Comparison of ENCODE assay signal across 25 cellular contexts in genomic region chr9:95455714-95456113, GRCh38.
DNase-seq lines count a peak whose midpoint lies in the region; ATAC-seq, FAIRE-seq and TF ChIP-seq lines count a peak whose summit lies in the region.
"Had no signal": no experiment of that assay in that cellular context is flagged by ENCODE, and none has a peak within 500 bp of the region (broad histone marks: within the 10 kb centered on the region; RNA-seq: fewer than 3 reads in every experiment).

No MANE protein-coding gene starts in this region.

- H2BK120ac ChIP-seq in IMR-90 (ENCODE audit: low read depth, low read length) = no peak overlapping the region
- no peak overlapping the region for H2BK120ac ChIP-seq in neuronal stem cell (ENCODE audit: low read depth, low read length)

- H4K5ac ChIP-seq in IMR-90 (ENCODE audit: low read depth, low read length) = no peak overlapping the region

- FAIRE-seq in pancreas (lab: Jason Lieb, UNC) = no peak
- FAIRE-seq: A549, D721Med, GM12891, GM18507 had no signal

- dilution Hi-C loops in IMR-90 (cut with HindIII; ENCODE audit: low sequenced_read_pairs, unreplicated experiment) = no loop called here

- CTCF ChIA-PET in IMR-90 (lab: Yijun Ruan, JAX) = no interaction called here

- DNase-seq in IMR-90 (no peak), islet precursor cell (peak; percentile 31), neuronal stem cell (ENCODE audit: low spot score) (no peak), NCI-H2107 (lab: John Stamatoyannopoulos, UW) (no peak), pancreas (no peak), HuH-7.5 (ENCODE audit: low spot score) (no peak)
- DNase-seq: 8988T; ACHN; AML-193; BE2C; CD4-positive, alpha-beta T cell; CD8-positive, alpha-beta memory T cell; DMS 273 treated with DMSO at 0.1 percent for 48 hours; DMS53; DMS79 treated with DMSO at 0.1 percent for 48 hours; GF-D8; H9; HFFc6 had no signal

- H3K14ac ChIP-seq in IMR-90 (replicated peaks; ENCODE audit: low read depth, low read length) (no peak overlapping the region), neuronal stem cell (ENCODE audit: low read length) (no peak overlapping the region)

- H3K4me3 ChIP-seq in IMR-90 (ENCODE audit: insufficient read depth, low read depth, low read length) (no peak overlapping the region), neuronal stem cell (ENCODE audit: low read length in 2 of 2) (no peak overlapping the region), pancreas (no peak overlapping the region)
- H3K4me3 ChIP-seq: A549; BLaER1 treated with 17β-estradiol and CSF1 and Interleukin-3, amounts not matched to agents 10 nM and 100 nM; GM23338 had no signal

- no TSS peak for BruUV-seq in IMR-90 (replicated peaks; lab: Mats Ljungman, UMichigan)

- H3K56ac ChIP-seq in IMR-90 (ENCODE audit: extremely low read depth, insufficient read depth, low read length) = no peak overlapping the region

- no peak overlapping the region for H2BK12ac ChIP-seq in neuronal stem cell (ENCODE audit: low read length)

- TF ChIP-seq CTCF in IMR-90 (conservative IDR thresholded peaks at IDR 0.05; ENCODE audit: low read depth, low read length) (no peak), pancreas (IDR thresholded peaks at IDR 0.05) (no peak)

- POLR2A ChIA-PET in IMR-90 (lab: Charles Lee; ENCODE audit: unreplicated experiment) = no interaction called here

- 83% methylated on average over 4 of the region's 9 CpGs; no CpG with 5 or more reads in 1 of the 2 experiments for WGBS in IMR-90 (ENCODE audit: extremely low coverage in 2 of 2, insufficient read length in 1 of 2), 2 experiments
- WGBS in neuronal stem cell (ENCODE audit: extremely low coverage in 2 of 2, insufficient read length in 2 of 2, insufficient replicate concordance in 1 of 2), 2 donors = no CpG with 5 or more reads among the region's 9 CpGs
- WGBS in pancreas, 2 donors = 91 to 93% methylated on average over 9 of the region's 9 CpGs

- H3K9me3 ChIP-seq in IMR-90 (ENCODE audit: control insufficient read depth, insufficient read depth, low read length) (no peaks in the 10 kb centered on the region), neuronal stem cell (replicated peaks in 1 of 2; ENCODE audit: control insufficient read depth in 2 of 2, insufficient read depth in 1 of 2, low read depth in 1 of 2, low read length in 2 of 2) (peaks cover 0 to 2% of the 10 kb centered on the region in 2 donors), pancreas (no peaks in the 10 kb centered on the region)
- H3K9me3 ChIP-seq: A549; BE2C; BLaER1 treated with 17β-estradiol and CSF1 and Interleukin-3, amounts not matched to agents 10 nM and 100 nM had no signal

- H3K79me1 ChIP-seq in IMR-90 (ENCODE audit: low read depth in 1 of 2, low read length in 2 of 2) (peaks cover 0 to 8% of the 10 kb centered on the region in 2 experiments; a peak in 1 of 4 replicates), neuronal stem cell (ENCODE audit: low read depth, low read length) (peaks cover 3% of the 10 kb centered on the region)

- H2AK9ac ChIP-seq in IMR-90 (replicated peaks; ENCODE audit: low read depth, low read length, poor library complexity) = no peak overlapping the region

- 0 out of 2 replicates have a peak overlapping the region, but pooled peaks have one; percentile 14 for H4K91ac ChIP-seq in IMR-90 (ENCODE audit: insufficient read depth, low read depth, low read length)
- H4K91ac ChIP-seq in neuronal stem cell (ENCODE audit: low read depth, low read length, poor library complexity) = no peak overlapping the region

- H2AFZ ChIP-seq in IMR-90 (replicated peaks; ENCODE audit: low read length, poor library complexity) = no peak overlapping the region
- H2AFZ ChIP-seq in neuronal stem cell (ENCODE audit: low read length) = no peak overlapping the region
- H2AFZ ChIP-seq: GM23338 had no signal

- H2BK5ac ChIP-seq in IMR-90 (ENCODE audit: low read depth, low read length, poor library complexity, severe bottlenecking) (no peak overlapping the region), neuronal stem cell (ENCODE audit: low read length) (no peak overlapping the region)

- H3K4me2 ChIP-seq in IMR-90 (ENCODE audit: low read depth, low read length) (no peak overlapping the region), neuronal stem cell (ENCODE audit: insufficient read depth, low read length, poor library complexity, severe bottlenecking) (no peak overlapping the region)
- H3K4me2 ChIP-seq: A549; BLaER1 treated with 17β-estradiol and CSF1 and Interleukin-3, amounts not matched to agents 10 nM and 100 nM; GM23338 had no signal

- peaks cover 21% of the 10 kb centered on the region for H3K9me1 ChIP-seq in IMR-90 (ENCODE audit: insufficient read depth, low read length)

- H2BK15ac ChIP-seq in IMR-90 (ENCODE audit: low read depth, low read length) (no peak overlapping the region), neuronal stem cell (ENCODE audit: low read length) (no peak overlapping the region)

- H3K9ac ChIP-seq in IMR-90 (ENCODE audit: low read depth, low read length) (no peak overlapping the region), neuronal stem cell (ENCODE audit: low read depth, low read length, poor library complexity) (no peak overlapping the region)
- H3K9ac ChIP-seq: BLaER1 treated with 17β-estradiol and CSF1 and Interleukin-3, amounts not matched to agents 10 nM and 100 nM had no signal

- H2AK5ac ChIP-seq in IMR-90 (ENCODE audit: low read depth, low read length) = no peak overlapping the region
- no peak overlapping the region for H2AK5ac ChIP-seq in neuronal stem cell (ENCODE audit: low read depth, low read length)

- H3K27ac ChIP-seq in IMR-90 (ENCODE audit: insufficient read depth, low read length) (no peak overlapping the region), neuronal stem cell (replicated peaks; ENCODE audit: low read length) (no peak overlapping the region), pancreas (no peak overlapping the region)
- H3K27ac ChIP-seq: A549; BLaER1 treated with 17β-estradiol and CSF1 and Interleukin-3, amounts not matched to agents 10 nM and 100 nM had no signal

- no peak overlapping the region for H2BK20ac ChIP-seq in IMR-90 (ENCODE audit: low read depth, low read length)

- ATAC-seq in IMR-90 (ENCODE audit: low read depth) = no peak
- ATAC-seq in pancreas = no peak
- ATAC-seq: A549, GM23338, HCT116 had no signal

- no peak for TF ChIP-seq POLR2A in IMR-90 (IDR thresholded peaks at IDR 0.05; ENCODE audit: low read depth, low read length)

- H3K4ac ChIP-seq in IMR-90 (ENCODE audit: low read depth, low read length) = no peak overlapping the region
- no peak overlapping the region for H3K4ac ChIP-seq in neuronal stem cell (ENCODE audit: low read length)

- no peak for TF ChIP-seq RAD21 in IMR-90 (IDR thresholded peaks at IDR 0.05; ENCODE audit: low read length)

- H3K36me3 ChIP-seq in IMR-90 (ENCODE audit: control insufficient read depth, insufficient read depth, low read length) (peaks cover 44% of the 10 kb centered on the region), neuronal stem cell (replicated peaks in 1 of 2; ENCODE audit: control insufficient read depth in 2 of 2, insufficient read depth in 2 of 2, low read length in 2 of 2) (peaks cover 31 to 100% of the 10 kb centered on the region in 2 donors), pancreas (peaks cover 0 to 51% (median 13%) of the 10 kb centered on the region in 3 donors)

- H4K8ac ChIP-seq in IMR-90 (ENCODE audit: low read depth in 2 of 2, low read length in 2 of 2) (no peak overlapping the region), neuronal stem cell (ENCODE audit: low read depth, low read length) (no peak overlapping the region)

- no peaks in the 10 kb centered on the region; the same call in 1 of the 2 replicates for H4K20me1 ChIP-seq in IMR-90 (ENCODE audit: insufficient read depth, low read length)

- intact Hi-C loops in IMR-90 (cut with micrococcal nuclease) (no loop called here), pancreas (cut with DNase I) (no loop called here)

- in situ Hi-C loops in IMR-90 (cut with MboI; ENCODE audit: low sequenced_read_pairs) = no loop called here

- H3K27me3 ChIP-seq in IMR-90 (ENCODE audit: control insufficient read depth, insufficient read depth, low read length) (no peaks in the 10 kb centered on the region), neuronal stem cell (ENCODE audit: control insufficient read depth in 3 of 3, insufficient read depth in 3 of 3, low read depth in 1 of 3, low read length in 3 of 3) (no peaks in the 10 kb centered on the region), pancreas (no peaks in the 10 kb centered on the region)
- H3K27me3 ChIP-seq: BE2C had no signal

- H3K18ac ChIP-seq in IMR-90 (ENCODE audit: low read depth, low read length) = no peak overlapping the region
- peak overlapping the region; percentile 24 for H3K18ac ChIP-seq in neuronal stem cell (ENCODE audit: low read length)

- H3K23ac ChIP-seq in IMR-90 (ENCODE audit: low read depth, low read length) (no peak overlapping the region), neuronal stem cell (ENCODE audit: low read depth, low read length, poor library complexity) (no peak overlapping the region)

- H3K4me1 ChIP-seq in IMR-90 (ENCODE audit: control insufficient read depth, insufficient read depth, low read length) (peaks cover 29% of the 10 kb centered on the region), neuronal stem cell (ENCODE audit: control insufficient read depth in 2 of 2, insufficient read depth in 1 of 2, low read depth in 1 of 2, low read length in 2 of 2) (peaks cover 11 to 24% of the 10 kb centered on the region in 2 donors), pancreas (no peaks in the 10 kb centered on the region)
- H3K4me1 ChIP-seq: A549 had no signal

TF ChIP-seq in IMR-90, 13 proteins besides CTCF, POLR2A, EP300 and RAD21:
- TF ChIP-seq NFE2L2 (IDR thresholded peaks at IDR 0.05; ENCODE audit: low read depth, low read length) (no peak), MAZ (IDR thresholded peaks at IDR 0.05; ENCODE audit: borderline replicate concordance, low read depth, low read length) (no peak), FOS (IDR thresholded peaks at IDR 0.05; ENCODE audit: low read depth, low read length) (no peak), ELK1 (IDR thresholded peaks at IDR 0.05; ENCODE audit: borderline replicate concordance, low read depth, low read length) (no peak), CEBPB (IDR thresholded peaks at IDR 0.05; ENCODE audit: low read depth, low read length) (no peak), BHLHE40 (IDR thresholded peaks at IDR 0.05; ENCODE audit: low read depth, low read length) (no peak)
